8 cellular contexts compared by ENCODE assay signal in the genomic region with DNA sequence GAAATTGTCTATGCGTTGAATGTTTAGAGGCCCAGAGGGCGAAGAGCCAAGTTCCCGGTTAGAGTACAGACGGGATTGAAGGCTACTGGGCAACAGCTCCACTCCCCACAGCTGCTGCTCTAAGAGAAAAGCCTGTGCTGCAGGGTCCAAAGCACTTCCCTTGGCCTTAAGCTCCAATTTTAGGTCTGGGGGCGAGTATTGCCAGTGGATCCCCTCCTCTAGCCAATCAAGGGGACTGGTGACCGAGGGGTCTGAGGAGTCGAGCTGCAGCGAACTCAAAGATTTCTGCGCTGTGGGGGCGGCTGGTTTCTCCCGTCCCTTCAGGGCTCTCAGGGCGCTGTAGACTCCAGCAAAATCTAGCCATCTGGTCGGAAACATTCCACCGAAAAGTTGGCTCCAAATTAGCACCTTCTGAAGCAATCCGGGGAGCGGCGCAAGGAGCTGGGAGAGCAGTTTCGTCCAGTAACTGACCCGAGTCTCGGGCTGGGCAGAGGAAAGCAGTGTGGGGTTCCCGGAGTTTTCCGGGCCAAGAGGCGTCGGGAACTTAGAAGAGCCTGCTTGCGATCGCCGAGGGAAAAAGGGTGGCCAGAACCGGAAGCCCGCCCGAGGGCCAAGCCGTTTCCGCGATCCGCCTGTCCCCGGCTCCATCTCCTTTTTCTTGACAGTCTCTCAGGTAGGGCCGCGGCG. TPM values are rescaled to one million over a fixed set of nuclear protein-coding genes. Genes with fewer than 3 reads are reported as not detected.
A peak's percentile ranks its signal among the peaks of the same experiment; 100 is the strongest.
DNase-seq lines count a peak whose midpoint lies in the region; ATAC-seq lines count a peak whose summit lies in the region.

No MANE protein-coding gene starts in this region.

- H3K36me3 Mint-ChIP-seq in T-cell = peaks cover 36% of the 10 kb centered on the region

- POLR2A ChIA-PET in T-cell (lab: Charles Lee) = interaction anchor here (0.5 to 1.6 kb wide), 8 partner anchors 8 to 259 kb away, joined by 3 to 19 read pairs (median 4); a partner anchor contains a TSS

- ATAC-seq in GM19351 (IDR thresholded peaks at IDR 0.05; ENCODE audit: unreplicated experiment) = peak; percentile 29
- peak; percentile 19 for ATAC-seq in HG03378 (IDR thresholded peaks at IDR 0.05; ENCODE audit: unreplicated experiment)
- peak; percentile 11 to 47 (median 36) for ATAC-seq in T-cell (replicated peaks in 1 of 4)

- H3K4me1 Mint-ChIP-seq in T-cell = peaks cover 12 to 29% (median 13%) of the 10 kb centered on the region in 3 donors

- peak overlapping the region; percentile 99 to 100 for H3K27ac Mint-ChIP-seq in T-cell

- DNase-seq in DMS53 treated with DMSO at 0.1 percent for 48 hours (lab: John Stamatoyannopoulos, UW; ENCODE audit: unreplicated experiment) = peak; percentile 26
- DNase-seq in T-cell = peak in 11 of 34 experiments; percentile 2 to 45 (median 20)
- peak; percentile 53 for DNase-seq in cerebellum (ENCODE audit: low spot score)
- DNase-seq in left kidney (ENCODE audit: low read depth, low spot score) = peak; percentile 77
- DNase-seq in stimulated activated CD8-positive, alpha-beta memory T cell treated with anti-CD3 and anti-CD28 coated beads, Interleukin-7, amount 100 ng/mL, for 24 hours (ENCODE audit: low read depth) = peak; percentile 6
- no peak for DNase-seq in kidney glomerular epithelial cell (lab: John Stamatoyannopoulos, UW)

- CTCF ChIA-PET in T-cell (lab: Charles Lee) = interaction anchor here (0.8 to 4.9 kb wide), 4 partner anchors 13 to 47 kb away, joined by 3 to 53 read pairs (median 4); no protein-coding TSS in a partner anchor

- peak overlapping the region; percentile 98 to 99 (median 98) for H3K4me3 Mint-ChIP-seq in T-cell

- H3K9me3 Mint-ChIP-seq in T-cell = no peaks in the 10 kb centered on the region

- no peaks in the 10 kb centered on the region for H3K27me3 Mint-ChIP-seq in T-cell

RNA-seq across cellular contexts. Expression of a gene that starts 0.7 kb away (rescaled TPM):
- total RNA-seq in T-cell = 100 to 1,000 TPM in 2 of 5 donors, 10 to 100 TPM in 3; 67.9 to 151 (median 70.6) TPM
- 29.7 TPM for total RNA-seq in cerebellum

RNA-seq across cellular contexts. Expression of a gene that starts 51.2 kb away (rescaled TPM):
- total RNA-seq in T-cell (1 to 10 TPM in 3 of 5 donors, under 1 TPM in 2; 0.38 to 1.9 (median 1.4) TPM), cerebellum (13.6 TPM)
